ENCODE assay signal across 20 cellular contexts in the genomic region with DNA sequence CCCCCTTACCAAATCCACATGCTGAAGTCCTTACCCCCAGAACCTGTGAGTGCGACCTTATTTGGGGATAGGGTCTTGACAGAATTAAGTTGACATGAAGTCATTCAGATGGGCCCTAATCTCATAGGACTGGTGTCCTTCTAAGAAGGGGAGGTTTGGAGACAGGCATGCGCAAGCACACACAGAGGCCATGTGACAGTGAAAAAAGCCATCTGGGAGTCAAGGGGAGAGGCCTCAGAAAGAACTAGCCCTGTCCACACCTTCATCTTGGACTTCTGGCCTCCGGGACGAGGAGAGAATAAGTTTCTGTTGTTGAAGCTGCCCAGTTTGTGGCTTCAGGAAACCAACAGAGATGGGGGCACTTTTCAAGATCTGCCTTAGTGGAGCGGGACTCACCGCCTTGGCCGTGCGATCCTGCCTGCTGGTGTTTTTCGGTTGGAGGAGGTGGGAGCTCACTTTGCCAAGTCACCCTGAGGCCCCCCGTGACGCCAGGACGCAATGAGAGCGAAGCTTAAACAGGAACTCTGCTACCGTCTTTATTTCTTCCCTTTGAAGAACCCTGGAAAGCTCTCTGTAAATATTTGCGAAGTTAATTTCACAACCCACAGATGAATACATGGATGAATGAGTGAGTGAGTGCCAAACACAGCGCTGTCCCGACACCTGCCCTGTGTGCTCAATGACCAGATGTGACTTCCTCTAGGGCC. TPM values are rescaled to one million over a fixed set of nuclear protein-coding genes. Genes with fewer than 3 reads are reported as not detected.
DNase-seq lines count a peak whose midpoint lies in the region; ATAC-seq and TF ChIP-seq lines count a peak whose summit lies in the region.
"Had no signal": no experiment of that assay in that cellular context is flagged by ENCODE, and none has a peak within 500 bp of the region (broad histone marks: within the 10 kb centered on the region; RNA-seq: fewer than 3 reads in every experiment).

No MANE protein-coding gene starts in this region.

- H3K27ac Mint-ChIP-seq in natural killer cell treated with Interleukin-12 subunit alpha and Interleukin-12 subunit beta and Interleukin-15 and Interleukin-18, amount 100 ng/mL, for 72 hours = no peak overlapping the region
- no peak overlapping the region for H3K27ac Mint-ChIP-seq in natural killer cell
- H3K27ac Mint-ChIP-seq in activated naive CD4-positive, alpha-beta T cell treated with anti-CD3 and anti-CD28 coated beads for 36 hours = no peak overlapping the region
- H3K27ac Mint-ChIP-seq: endodermal cell; memory B cell; nephron; stimulated activated memory B cell treated with anti-CD40 and anti-IgM and Interleukin-4, amounts not matched to agents 10 μg/mL and 1 μg/mL and 100 μg/mL, for 72 hours had no signal

- ATAC-seq in natural killer cell treated with Interleukin-12 subunit alpha and Interleukin-12 subunit beta and Interleukin-15 and Interleukin-18, amount 100 ng/mL, for 72 hours = no peak
- ATAC-seq in natural killer cell = no peak
- ATAC-seq in esophagus mucosa = peak; percentile 70
- ATAC-seq: heart left ventricle; Panc1; stimulated activated memory B cell treated with anti-CD40 and anti-IgM and Interleukin-4, amounts not matched to agents 10 μg/mL and 1 μg/mL and 100 μg/mL, for 72 hours had no signal

- H3K36me3 Mint-ChIP-seq in natural killer cell treated with Interleukin-12 subunit alpha and Interleukin-12 subunit beta and Interleukin-15 and Interleukin-18, amount 100 ng/mL, for 72 hours = no peaks in the 10 kb centered on the region
- no peaks in the 10 kb centered on the region for H3K36me3 Mint-ChIP-seq in natural killer cell
- no peaks in the 10 kb centered on the region for H3K36me3 Mint-ChIP-seq in activated naive CD4-positive, alpha-beta T cell treated with anti-CD3 and anti-CD28 coated beads for 36 hours (ENCODE audit: low read depth)
- H3K36me3 Mint-ChIP-seq: memory B cell; stimulated activated memory B cell treated with anti-CD40 and anti-IgM and Interleukin-4, amounts not matched to agents 10 μg/mL and 1 μg/mL and 100 μg/mL, for 72 hours had no signal

- TF ChIP-seq CTCF in natural killer cell (IDR thresholded peaks at IDR 0.05) = no peak

- no peaks in the 10 kb centered on the region for H3K9me3 Mint-ChIP-seq in natural killer cell treated with Interleukin-12 subunit alpha and Interleukin-12 subunit beta and Interleukin-15 and Interleukin-18, amount 100 ng/mL, for 72 hours
- no peaks in the 10 kb centered on the region for H3K9me3 Mint-ChIP-seq in natural killer cell
- H3K9me3 Mint-ChIP-seq in activated naive CD4-positive, alpha-beta T cell treated with anti-CD3 and anti-CD28 coated beads for 36 hours = peaks cover 9% of the 10 kb centered on the region

- peak; percentile 48 for DNase-seq in natural killer cell treated with Interleukin-12 subunit alpha and Interleukin-12 subunit beta and Interleukin-15 and Interleukin-18, amount 100 ng/mL, for 72 hours (ENCODE audit: low spot score)
- no peak for DNase-seq in natural killer cell
- DNase-seq in NCI-H748 (lab: John Stamatoyannopoulos, UW; ENCODE audit: unreplicated experiment) = peak; percentile 94
- no peak for DNase-seq in NCI-H128 (lab: John Stamatoyannopoulos, UW; ENCODE audit: unreplicated experiment)
- no peak for DNase-seq in mesenteric fat pad (ENCODE audit: low spot score)
- DNase-seq in stimulated activated CD8-positive, alpha-beta memory T cell treated with anti-CD3 and anti-CD28 coated beads, Interleukin-4, amount 100 ng/mL, for 48 hours = no peak
- no peak for DNase-seq in activated naive CD4-positive, alpha-beta T cell treated with anti-CD3 and anti-CD28 coated beads for 36 hours
- DNase-seq: anterior cingulate cortex; C1 segment of cervical spinal cord; endodermal cell; heart left ventricle; NCI-H1930; stimulated activated CD4-positive, alpha-beta T cell treated with anti-CD3 and anti-CD28 coated beads, Interleukin-12 subunit alpha, Interleukin-12 subunit beta, amount 100 ng/mL, for 4 hours; T1000; tibial artery had no signal

- H3K27me3 Mint-ChIP-seq in natural killer cell treated with Interleukin-12 subunit alpha and Interleukin-12 subunit beta and Interleukin-15 and Interleukin-18, amount 100 ng/mL, for 72 hours = peaks cover 8 to 11% of the 10 kb centered on the region in 2 donors
- peaks cover 9% of the 10 kb centered on the region in 2 donors for H3K27me3 Mint-ChIP-seq in natural killer cell (ENCODE audit: low read depth in 2 of 2)
- peaks cover 9% of the 10 kb centered on the region for H3K27me3 Mint-ChIP-seq in activated naive CD4-positive, alpha-beta T cell treated with anti-CD3 and anti-CD28 coated beads for 36 hours (ENCODE audit: low read depth)

- CTCF ChIA-PET in activated naive CD4-positive, alpha-beta T cell treated with anti-CD3 and anti-CD28 coated beads for 36 hours (lab: Charles Lee) = no interaction called here

- intact Hi-C loops in natural killer cell (cut with micrococcal nuclease) = no loop called here
- intact Hi-C loops in activated naive CD4-positive, alpha-beta T cell treated with anti-CD3 and anti-CD28 coated beads for 36 hours (cut with micrococcal nuclease) = no loop called here

- no peaks in the 10 kb centered on the region for H3K4me1 Mint-ChIP-seq in natural killer cell treated with Interleukin-12 subunit alpha and Interleukin-12 subunit beta and Interleukin-15 and Interleukin-18, amount 100 ng/mL, for 72 hours (ENCODE audit: low read depth in 2 of 2)
- no peaks in the 10 kb centered on the region for H3K4me1 Mint-ChIP-seq in natural killer cell
- no peaks in the 10 kb centered on the region for H3K4me1 Mint-ChIP-seq in activated naive CD4-positive, alpha-beta T cell treated with anti-CD3 and anti-CD28 coated beads for 36 hours (ENCODE audit: low read depth)
- H3K4me1 Mint-ChIP-seq: endodermal cell; memory B cell; stimulated activated memory B cell treated with anti-CD40 and anti-IgM and Interleukin-4, amounts not matched to agents 10 μg/mL and 1 μg/mL and 100 μg/mL, for 72 hours had no signal

- H3K4me3 Mint-ChIP-seq in natural killer cell treated with Interleukin-12 subunit alpha and Interleukin-12 subunit beta and Interleukin-15 and Interleukin-18, amount 100 ng/mL, for 72 hours = no peak overlapping the region
- H3K4me3 Mint-ChIP-seq in natural killer cell = no peak overlapping the region
- no peak overlapping the region for H3K4me3 Mint-ChIP-seq in activated naive CD4-positive, alpha-beta T cell treated with anti-CD3 and anti-CD28 coated beads for 36 hours
- H3K4me3 Mint-ChIP-seq: endodermal cell; memory B cell; nephron; stimulated activated memory B cell treated with anti-CD40 and anti-IgM and Interleukin-4, amounts not matched to agents 10 μg/mL and 1 μg/mL and 100 μg/mL, for 72 hours had no signal

RNA-seq across cellular contexts. Expression of gene C1orf174, which starts 42.5 kb away (rescaled TPM):
- 10 to 100 TPM; 31.0 to 34.6 TPM for total RNA-seq in natural killer cell treated with Interleukin-12 subunit alpha and Interleukin-12 subunit beta and Interleukin-15 and Interleukin-18, amount 100 ng/mL, for 72 hours
- total RNA-seq in natural killer cell = 10 to 100 TPM; 52.9 to 62.3 (median 61.5) TPM
- 11.5 TPM for total RNA-seq in esophagus mucosa
- total RNA-seq in mesenteric fat pad = 20.5 TPM
- total RNA-seq in activated naive CD4-positive, alpha-beta T cell treated with anti-CD3 and anti-CD28 coated beads for 36 hours = 10 to 100 TPM; 29.5 to 30.6 TPM

Comparison
In these comparisons a context has a peak if more than half of its experiments do, and no peak if none do; other contexts are left out.
1. DNase-seq: peak in natural killer cell treated with Interleukin-12 subunit alpha and Interleukin-12 subunit beta and Interleukin-15 and Interleukin-18, amount 100 ng/mL, for 72 hours (single experiment) and NCI-H748 (single experiment); none in natural killer cell (single experiment), NCI-H128 (single experiment), mesenteric fat pad (single experiment), stimulated activated CD8-positive, alpha-beta memory T cell treated with anti-CD3 and anti-CD28 coated beads, Interleukin-4, amount 100 ng/mL, for 48 hours (single experiment) and activated naive CD4-positive, alpha-beta T cell treated with anti-CD3 and anti-CD28 coated beads for 36 hours (single experiment).